ENCODE assay signal across 23 cellular contexts in the genomic region with DNA sequence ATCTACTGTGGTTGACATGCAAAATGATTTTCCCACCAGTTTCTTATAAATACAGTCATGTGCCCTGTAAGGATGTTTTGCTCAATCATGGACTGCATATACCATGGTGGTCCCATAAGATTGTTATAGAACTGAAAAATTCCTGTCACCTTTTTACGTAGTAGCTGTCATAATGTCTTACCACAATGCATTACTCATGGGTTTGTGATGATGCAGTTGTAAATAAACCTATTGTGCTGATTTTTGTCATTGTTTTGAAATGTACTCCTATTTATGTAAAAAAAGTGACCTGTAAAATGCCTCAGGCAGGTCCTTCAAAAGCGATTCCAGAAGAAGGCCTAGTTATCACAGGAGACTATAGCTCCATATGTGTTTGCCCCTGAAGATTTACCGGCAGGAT.
DNase-seq lines count a peak whose midpoint lies in the region; ATAC-seq, FAIRE-seq and TF ChIP-seq lines count a peak whose summit lies in the region.
"Had no signal": no experiment of that assay in that cellular context is flagged by ENCODE, and none has a peak within 500 bp of the region (broad histone marks: within the 10 kb centered on the region; RNA-seq: fewer than 3 reads in every experiment).

No MANE protein-coding gene starts in this region.

- H2AFZ ChIP-seq in HepG2 (ENCODE audit: low read length), result no peak overlapping the region

- CTCF ChIA-PET in HepG2 (lab: Yijun Ruan, JAX; ENCODE audit: low intra/inter-chr PET ratio, low total read pairs), result no interaction called here

- intact Hi-C loops in HepG2 (cut with micrococcal nuclease; ENCODE audit: unreplicated experiment), result no loop called here
- intact Hi-C loops in right lobe of liver (cut with DNase I), result no loop called here
- intact Hi-C loops in upper lobe of right lung (cut with DNase I), result no loop called here

- DNase-seq in HepG2 (ENCODE audit: low spot score), result no peak
- no peak for DNase-seq in right lobe of liver
- DNase-seq in SK-MEL-5 (ENCODE audit: low read depth, low spot score), result peak; percentile 67
- DNase-seq in upper lobe of right lung, result no peak
- no peak for DNase-seq in epidermal melanocyte (ENCODE audit: insufficient read length, low spot score)
- DNase-seq: AML-193; CD4-positive, alpha-beta memory T cell; CD4-positive, CD25-positive, alpha-beta regulatory T cell; CD8-positive, alpha-beta memory T cell; COR-L47; DMS 273 treated with DMSO at 0.1 percent for 48 hours; DMS153; DMS53; DMS79; DND-41; EL; GF-D8 had no signal

- H3K27me3 ChIP-seq in HepG2 (ENCODE audit: control insufficient read depth in 1 of 2, insufficient read depth in 2 of 2, low read length in 2 of 2) (no peaks in the 10 kb centered on the region), right lobe of liver (peaks cover 0 to 9% of the 10 kb centered on the region in 2 donors), upper lobe of right lung (no peaks in the 10 kb centered on the region)
- H3K27me3 ChIP-seq: BLaER1 treated with 17β-estradiol and CSF1 and Interleukin-3, amounts not matched to agents 10 nM and 100 nM had no signal

- TF ChIP-seq EP300 in HepG2 (IDR thresholded peaks at IDR 0.05; ENCODE audit: low read depth in 2 of 2, low read length in 2 of 2) (no peak), HepG2 (CRISPR knock-in tag; IDR thresholded peaks at IDR 0.05; ENCODE audit: borderline replicate concordance) (no peak)

- TF ChIP-seq POLR2A in HepG2 (IDR thresholded peaks at IDR 0.05; ENCODE audit: insufficient read depth in 1 of 2, low read depth in 2 of 2, low read length in 2 of 2) (no peak), right lobe of liver (IDR thresholded peaks at IDR 0.05) (no peak)

- no peak overlapping the region for H3K4me2 ChIP-seq in HepG2 (ENCODE audit: low read depth, low read length)
- H3K4me2 ChIP-seq: A549; BLaER1 treated with 17β-estradiol and CSF1 and Interleukin-3, amounts not matched to agents 10 nM and 100 nM had no signal

- H4K20me1 ChIP-seq in HepG2 (ENCODE audit: insufficient read depth, low read length), result no peaks in the 10 kb centered on the region
- H4K20me1 ChIP-seq: BLaER1 treated with 17β-estradiol and CSF1 and Interleukin-3, amounts not matched to agents 10 nM and 100 nM had no signal

- ATAC-seq in HepG2 (no peak), right lobe of liver (no peak), upper lobe of right lung (no peak)
- ATAC-seq: A549 had no signal

- FAIRE-seq in HepG2 (lab: Jason Lieb, UNC), result no peak
- FAIRE-seq: GM12891, GM19239 had no signal

- POLR2A ChIA-PET in HepG2 (lab: Yijun Ruan, JAX), result no interaction called here

- BruUV-seq in HepG2 (replicated peaks; lab: Mats Ljungman, UMichigan), result no TSS peak

- H3K4me3 ChIP-seq in HepG2 (replicated peaks in 1 of 3; ENCODE audit: insufficient read depth in 1 of 3, low read depth in 2 of 3, low read length in 3 of 3), result no peak overlapping the region
- H3K4me3 ChIP-seq in right lobe of liver, result no peak overlapping the region
- H3K4me3 ChIP-seq in upper lobe of right lung, result no peak overlapping the region
- H3K4me3 ChIP-seq: A549; BLaER1 treated with 17β-estradiol and CSF1 and Interleukin-3, amounts not matched to agents 10 nM and 100 nM had no signal

- no peaks in the 10 kb centered on the region for H3K4me1 ChIP-seq in HepG2 (ENCODE audit: insufficient read depth, low read length)
- no peaks in the 10 kb centered on the region for H3K4me1 ChIP-seq in right lobe of liver
- H3K4me1 ChIP-seq in upper lobe of right lung, result no peaks in the 10 kb centered on the region
- H3K4me1 ChIP-seq: A549; BLaER1 treated with 17β-estradiol and CSF1 and Interleukin-3, amounts not matched to agents 10 nM and 100 nM had no signal

- WGBS in HepG2 (ENCODE audit: low lambda C conversion rate), result under 1% methylated on average over 3 of the region's 3 CpGs
- WGBS in right lobe of liver (ENCODE audit: insufficient coverage, low coverage, low lambda C conversion rate, missing lambda C conversion rate), result 49% methylated on average over 3 of the region's 3 CpGs

- H3K27ac ChIP-seq in HepG2 (ENCODE audit: extremely low read length, insufficient read depth, low read length) (no peak overlapping the region), right lobe of liver (no peak overlapping the region), upper lobe of right lung (no peak overlapping the region)
- H3K27ac ChIP-seq: 22Rv1; A549; BLaER1 treated with 17β-estradiol and CSF1 and Interleukin-3, amounts not matched to agents 10 nM and 100 nM; C4-2B had no signal

- H3K36me3 ChIP-seq in HepG2 (replicated peaks in 1 of 2; ENCODE audit: control insufficient read depth in 1 of 2, insufficient read depth in 2 of 2, low read length in 2 of 2) (no peaks in the 10 kb centered on the region), right lobe of liver (no peaks in the 10 kb centered on the region), upper lobe of right lung (no peaks in the 10 kb centered on the region)
- H3K36me3 ChIP-seq: BLaER1 treated with 17β-estradiol and CSF1 and Interleukin-3, amounts not matched to agents 10 nM and 100 nM had no signal

- TF ChIP-seq CTCF in HepG2 (CRISPR knock-in tag; IDR thresholded peaks at IDR 0.05) (no peak), right lobe of liver (IDR thresholded peaks at IDR 0.05) (no peak), upper lobe of right lung (IDR thresholded peaks at IDR 0.05) (no peak)

- no peak overlapping the region for H3K9ac ChIP-seq in HepG2 (ENCODE audit: insufficient read depth, low read depth, low read length)
- H3K9ac ChIP-seq: BLaER1 treated with 17β-estradiol and CSF1 and Interleukin-3, amounts not matched to agents 10 nM and 100 nM had no signal

- in situ Hi-C loops in HepG2 (cut with HindIII; ENCODE audit: extremely low pct_ligation_motif_present, low pct_unique_long_range_greater_than_20kb) (no loop called here), SK-MEL-5 (cut with HindIII; ENCODE audit: low pct_unique_long_range_greater_than_20kb, low sequenced_read_pairs) (no loop called here)

- H3K9me3 ChIP-seq in HepG2 (ENCODE audit: low read length) (peaks cover 67% of the 10 kb centered on the region), right lobe of liver (no peaks in the 10 kb centered on the region), upper lobe of right lung (no peaks in the 10 kb centered on the region)
- H3K9me3 ChIP-seq: A549; BLaER1 treated with 17β-estradiol and CSF1 and Interleukin-3, amounts not matched to agents 10 nM and 100 nM had no signal

- no peaks in the 10 kb centered on the region for H3K79me2 ChIP-seq in HepG2 (ENCODE audit: insufficient read depth, low read length)

- no peak for TF ChIP-seq RAD21 in HepG2 (CRISPR knock-in tag; IDR thresholded peaks at IDR 0.05)

TF ChIP-seq in HepG2, 621 proteins besides CTCF, POLR2A, EP300 and RAD21:
- TF ChIP-seq CREB1 (IDR thresholded peaks at IDR 0.05) (0 out of 2 replicates have a peak, but pooled peaks have one; percentile 11), CREB1 (CRISPR knock-in tag; IDR thresholded peaks at IDR 0.05) (no peak), ZNF572 (CRISPR knock-in tag; IDR thresholded peaks at IDR 0.05) (no peak), ZNF260 (CRISPR knock-in tag; IDR thresholded peaks at IDR 0.05; ENCODE audit: borderline replicate concordance, low read depth) (no peak)
- TF ChIP-seq, protein P1, sequence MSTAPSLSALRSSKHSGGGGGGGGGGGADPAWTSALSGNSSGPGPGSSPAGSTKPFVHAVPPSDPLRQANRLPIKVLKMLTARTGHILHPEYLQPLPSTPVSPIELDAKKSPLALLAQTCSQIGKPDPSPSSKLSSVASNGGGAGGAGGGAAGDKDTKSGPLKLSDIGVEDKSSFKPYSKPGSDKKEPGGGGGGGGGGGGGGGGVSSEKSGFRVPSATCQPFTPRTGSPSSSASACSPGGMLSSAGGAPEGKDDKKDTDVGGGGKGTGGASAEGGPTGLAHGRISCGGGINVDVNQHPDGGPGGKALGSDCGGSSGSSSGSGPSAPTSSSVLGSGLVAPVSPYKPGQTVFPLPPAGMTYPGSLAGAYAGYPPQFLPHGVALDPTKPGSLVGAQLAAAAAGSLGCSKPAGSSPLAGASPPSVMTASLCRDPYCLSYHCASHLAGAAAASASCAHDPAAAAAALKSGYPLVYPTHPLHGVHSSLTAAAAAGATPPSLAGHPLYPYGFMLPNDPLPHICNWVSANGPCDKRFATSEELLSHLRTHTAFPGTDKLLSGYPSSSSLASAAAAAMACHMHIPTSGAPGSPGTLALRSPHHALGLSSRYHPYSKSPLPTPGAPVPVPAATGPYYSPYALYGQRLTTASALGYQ (CRISPR knock-in tag; IDR thresholded peaks at IDR 0.05), result no peak
